ENCODE assay signal across 13 cellular contexts in genomic region chr22:23949764-23950163, GRCh38. TPM values are rescaled to one million over a fixed set of nuclear protein-coding genes. Genes with fewer than 3 reads are reported as not detected.
DNase-seq lines count a peak whose midpoint lies in the region; TF ChIP-seq lines count a peak whose summit lies in the region.
"Not testable (repeated sequence)": the region's sequence is repeated elsewhere in the genome, so short reads cannot be mapped to it uniquely, and the experiment has no call there.
"Had no signal": no experiment of that assay in that cellular context is flagged by ENCODE, and none has a peak within 500 bp of the region (broad histone marks: within the 10 kb centered on the region; RNA-seq: fewer than 3 reads in every experiment).

No MANE protein-coding gene starts in this region.

- not testable (repeated sequence) for TF ChIP-seq EP300 in esophagus muscularis mucosa (IDR thresholded peaks at IDR 0.05)

- H3K4me1 ChIP-seq in esophagus muscularis mucosa = not testable (repeated sequence)

- not testable (repeated sequence) for H3K4me3 ChIP-seq in esophagus muscularis mucosa

- peak; percentile 0 for DNase-seq in esophagus muscularis mucosa (ENCODE audit: extremely low spot score)
- DNase-seq in osteocyte (ENCODE audit: extremely low spot score, unreplicated experiment) = peak; percentile 53
- DNase-seq in posterior vena cava (ENCODE audit: low spot score) = peak; percentile 13

- not testable (repeated sequence) for H3K36me3 Mint-ChIP-seq in osteocyte (ENCODE audit: unreplicated experiment)

- not testable (repeated sequence) for H3K9me3 Mint-ChIP-seq in osteocyte (ENCODE audit: unreplicated experiment)

- H3K4me1 Mint-ChIP-seq in osteocyte (ENCODE audit: unreplicated experiment) = not testable (repeated sequence)

- not testable (repeated sequence) for H3K36me3 ChIP-seq in esophagus muscularis mucosa

- H3K27ac Mint-ChIP-seq in osteocyte (ENCODE audit: unreplicated experiment) = not testable (repeated sequence)

- TF ChIP-seq POLR2A in esophagus muscularis mucosa (IDR thresholded peaks at IDR 0.05; ENCODE audit: low read depth) = not testable (repeated sequence)

- not testable (repeated sequence) for TF ChIP-seq CTCF in esophagus muscularis mucosa (IDR thresholded peaks at IDR 0.05); osteocyte (IDR thresholded peaks at IDR 0.05)

- H3K27me3 Mint-ChIP-seq in osteocyte (ENCODE audit: unreplicated experiment) = not testable (repeated sequence)

- H3K4me3 Mint-ChIP-seq in osteocyte (ENCODE audit: unreplicated experiment) = not testable (repeated sequence)

- H3K9me3 ChIP-seq in esophagus muscularis mucosa = not testable (repeated sequence)

- H3K27me3 ChIP-seq in esophagus muscularis mucosa = not testable (repeated sequence)

- not testable (repeated sequence) for H3K27ac ChIP-seq in esophagus muscularis mucosa (replicated peaks in 1 of 4)

- intact Hi-C loops in esophagus muscularis mucosa (cut with DNase I) = loop anchor here (10.0 kb wide), 1 partner anchor 295 kb away; the partner anchor contains the start of gene GGT5
- intact Hi-C loops in posterior vena cava (cut with DNase I) = not testable (repeated sequence)

- 81% methylated on average over 18 of the region's 18 CpGs for WGBS in esophagus muscularis mucosa

RNA-seq across cellular contexts. Expression of gene GSTT2B, which starts 11.2 kb away (rescaled TPM):
- total RNA-seq in esophagus muscularis mucosa (1 to 10 TPM in 3 of 4 donors, not detected in 1; 3.4 to 9.9 (median 7.5) TPM), osteocyte (not detected in 2 replicates), posterior vena cava (10 to 100 TPM in 1 of 2 donors, 1 to 10 TPM in 1; 5.6 to 13.1 TPM)
- total RNA-seq: B cell; CD4-positive, alpha-beta memory T cell; CD4-positive, alpha-beta T cell; CD4-positive, CD25-positive, alpha-beta regulatory T cell; CD8-positive, alpha-beta memory T cell; CD8-positive, alpha-beta T cell had no signal

RNA-seq across cellular contexts. Expression of gene DDTL, which starts 16.9 kb away (rescaled TPM):
- total RNA-seq in esophagus muscularis mucosa = 1 to 10 TPM in 2 of 4 donors, under 1 TPM in 1, not detected in 1; 0.91 to 3.2 (median 2.2) TPM
- not detected in 2 replicates for total RNA-seq in osteocyte
- 1 to 10 TPM in 1 of 2 donors, under 1 TPM in 1; 0.90 to 1.7 TPM for total RNA-seq in posterior vena cava
- total RNA-seq: A673; CD8-positive, alpha-beta memory T cell; CD8-positive, alpha-beta T cell had no signal

RNA-seq across cellular contexts. Expression of gene DDT, which starts 24.5 kb away (rescaled TPM):
- total RNA-seq in esophagus muscularis mucosa (100 to 1,000 TPM; 107 to 184 (median 153) TPM), osteocyte (108 and 113 TPM in 2 replicates), posterior vena cava (10 to 100 TPM; 48.5 to 50.3 TPM)

RNA-seq across cellular contexts. Expression of gene GSTT2, which starts 30.2 kb away (rescaled TPM):
- total RNA-seq in esophagus muscularis mucosa = 1 to 10 TPM in 2 of 4 donors, not detected in 2; 1.1 to 1.5 TPM
- not detected in 2 replicates for total RNA-seq in osteocyte
- 1 to 10 TPM; 1.2 to 3.9 TPM for total RNA-seq in posterior vena cava
- total RNA-seq: A172; A673; B cell; CD4-positive, alpha-beta memory T cell; CD4-positive, alpha-beta T cell; CD4-positive, CD25-positive, alpha-beta regulatory T cell; CD8-positive, alpha-beta memory T cell; CD8-positive, alpha-beta T cell; Daoy had no signal

RNA-seq across cellular contexts. Expression of gene GSTT4, which starts 55.5 kb away (rescaled TPM):
- not detected for total RNA-seq in esophagus muscularis mucosa
- not detected in 2 replicates for total RNA-seq in osteocyte
- total RNA-seq in posterior vena cava = not detected
- total RNA-seq: A172; A673; B cell; Calu3; CD4-positive, alpha-beta memory T cell; CD4-positive, alpha-beta T cell; CD4-positive, CD25-positive, alpha-beta regulatory T cell; CD8-positive, alpha-beta memory T cell; CD8-positive, alpha-beta T cell; Daoy had no signal

Comparison
In these comparisons a context has a peak if more than half of its experiments do, and no peak if none do; other contexts are left out.
1. DNase-seq: peak in every context shown above with its lines; median percentile 53 in osteocyte; 13 in posterior vena cava; 0 in esophagus muscularis mucosa.